In genomic region chr5:154945695-154946301, GRCh38 we compare ENCODE assay signal across 8 cellular contexts. TPM values are rescaled to one million over a fixed set of nuclear protein-coding genes. Genes with fewer than 3 reads are reported as not detected.
DNase-seq lines count a peak whose midpoint lies in the region; ATAC-seq and TF ChIP-seq lines count a peak whose summit lies in the region.

No MANE protein-coding gene starts in this region.

- H3K4me1 ChIP-seq in OCI-LY3 (ENCODE audit: low read length) (peaks cover 10% of the 10 kb centered on the region), stomach (peaks cover 0 to 79% (median 45%) of the 10 kb centered on the region in 4 donors)

- no peak overlapping the region for H3K27ac ChIP-seq in OCI-LY3 (ENCODE audit: low read length)
- H3K27ac ChIP-seq in stomach, result no peak overlapping the region

- DNase-seq in NCI-H2196 (lab: John Stamatoyannopoulos, UW; ENCODE audit: unreplicated experiment) (peak; percentile 14), NCI-H2196 treated with DMSO at 0.1 percent for 48 hours (lab: John Stamatoyannopoulos, UW; ENCODE audit: unreplicated experiment) (no peak), fibroblast of mammary gland (ENCODE audit: low read depth) (peak; percentile 43), stomach (no peak), MG63 (no peak)
- DNase-seq in activated CD8-positive, alpha-beta memory T cell treated with anti-CD3 and anti-CD28 coated beads, Interleukin-2, amount 50 U/mL, for 4 hours, result no peak

- H4K20me1 ChIP-seq in OCI-LY3 (ENCODE audit: insufficient read depth, low read length), result no peaks in the 10 kb centered on the region

- no peak for TF ChIP-seq POLR2A in stomach (IDR thresholded peaks at IDR 0.05)

- TF ChIP-seq CTCF in OCI-LY3 (IDR thresholded peaks at IDR 0.05; ENCODE audit: low read depth, low read length) (peak; percentile 46), fibroblast of mammary gland (conservative IDR thresholded peaks at IDR 0.05; ENCODE audit: control insufficient read depth, insufficient read depth, low read depth, low read length) (peak; percentile 57), stomach (IDR thresholded peaks at IDR 0.05) (peak in 5 of 7 experiments; percentile 17 to 57 (median 35))

- WGBS in stomach, 5 donors, result 90 to 97% (median 93%) methylated on average over 2 of the region's 2 CpGs

- no peak overlapping the region for H3K4me2 ChIP-seq in OCI-LY3 (ENCODE audit: low read length)

- no peak for TF ChIP-seq EP300 in stomach (IDR thresholded peaks at IDR 0.05)

- H3K36me3 ChIP-seq in OCI-LY3 (replicated peaks; ENCODE audit: low read depth, low read length) (peaks cover 3% of the 10 kb centered on the region), stomach (peaks cover 0 to 8% (median 2%) of the 10 kb centered on the region in 4 donors), MG63 (peaks cover 34% of the 10 kb centered on the region)

- H3K9ac ChIP-seq in OCI-LY3 (ENCODE audit: low read length), result no peak overlapping the region

- ATAC-seq in GM21529 (IDR thresholded peaks at IDR 0.05; ENCODE audit: unreplicated experiment), result no peak

- H3K79me2 ChIP-seq in OCI-LY3 (ENCODE audit: low read length), result peaks cover 75% of the 10 kb centered on the region

- intact Hi-C loops in stomach (cut with DNase I; ENCODE audit: low total_unique reads), result no loop called here

- H2AFZ ChIP-seq in OCI-LY3 (ENCODE audit: low read depth, low read length), result no peak overlapping the region

- H3K4me3 ChIP-seq in OCI-LY3 (ENCODE audit: low read length), result no peak overlapping the region
- H3K4me3 ChIP-seq in fibroblast of mammary gland (ENCODE audit: control insufficient read depth, low read depth, low read length), result no peak overlapping the region
- H3K4me3 ChIP-seq in stomach, result no peak overlapping the region
- H3K4me3 ChIP-seq in MG63, result no peak overlapping the region

- H3K27me3 ChIP-seq in OCI-LY3 (ENCODE audit: low read depth, low read length) (no peaks in the 10 kb centered on the region), stomach (no peaks in the 10 kb centered on the region), MG63 (no peaks in the 10 kb centered on the region)

- H3K9me3 ChIP-seq in OCI-LY3 (ENCODE audit: insufficient read depth, low read length), result no peaks in the 10 kb centered on the region
- H3K9me3 ChIP-seq in stomach, result no peaks in the 10 kb centered on the region
- H3K9me3 ChIP-seq in MG63, result no peaks in the 10 kb centered on the region

RNA-seq across cellular contexts. Expression of gene MRPL22, which starts 4.9 kb away (rescaled TPM):
- total RNA-seq in stomach, result 10 to 100 TPM in 1 of 5 donors, 1 to 10 TPM in 3, not detected in 1; 1.3 to 10.1 (median 6.1) TPM
- polyA plus RNA-seq in stomach, result 10 to 100 TPM; 47.5 to 63.4 (median 48.0) TPM
- total RNA-seq in MG63 (2014; rRNA removed; shearing (Covaris generic); ENCODE audit: low replicate concordance), result 57.4 and 104 TPM in 2 replicates

RNA-seq across cellular contexts. Expression of gene GEMIN5, which starts 7.8 kb away (rescaled TPM):
- 10 to 100 TPM in 1 of 5 donors, 1 to 10 TPM in 4; 2.9 to 13.8 (median 4.9) TPM for total RNA-seq in stomach
- 1 to 10 TPM; 2.1 to 5.0 (median 3.0) TPM for polyA plus RNA-seq in stomach
- 36.9 and 39.6 TPM in 2 replicates for total RNA-seq in MG63 (2014; rRNA removed; shearing (Covaris generic); ENCODE audit: low replicate concordance)

Comparison
In these comparisons a context has a peak if more than half of its experiments do, and no peak if none do; other contexts are left out.
1. DNase-seq: peak in NCI-H2196 (single experiment) and fibroblast of mammary gland (single experiment); none in NCI-H2196 treated with DMSO at 0.1 percent for 48 hours (single experiment), stomach (single experiment), MG63 (single experiment) and activated CD8-positive, alpha-beta memory T cell treated with anti-CD3 and anti-CD28 coated beads, Interleukin-2, amount 50 U/mL, for 4 hours (single experiment).
2. Peak in every context shown above with its lines, with median percentiles within 50 percentile points of each other: CTCF ChIP-seq.